In the genomic region with DNA sequence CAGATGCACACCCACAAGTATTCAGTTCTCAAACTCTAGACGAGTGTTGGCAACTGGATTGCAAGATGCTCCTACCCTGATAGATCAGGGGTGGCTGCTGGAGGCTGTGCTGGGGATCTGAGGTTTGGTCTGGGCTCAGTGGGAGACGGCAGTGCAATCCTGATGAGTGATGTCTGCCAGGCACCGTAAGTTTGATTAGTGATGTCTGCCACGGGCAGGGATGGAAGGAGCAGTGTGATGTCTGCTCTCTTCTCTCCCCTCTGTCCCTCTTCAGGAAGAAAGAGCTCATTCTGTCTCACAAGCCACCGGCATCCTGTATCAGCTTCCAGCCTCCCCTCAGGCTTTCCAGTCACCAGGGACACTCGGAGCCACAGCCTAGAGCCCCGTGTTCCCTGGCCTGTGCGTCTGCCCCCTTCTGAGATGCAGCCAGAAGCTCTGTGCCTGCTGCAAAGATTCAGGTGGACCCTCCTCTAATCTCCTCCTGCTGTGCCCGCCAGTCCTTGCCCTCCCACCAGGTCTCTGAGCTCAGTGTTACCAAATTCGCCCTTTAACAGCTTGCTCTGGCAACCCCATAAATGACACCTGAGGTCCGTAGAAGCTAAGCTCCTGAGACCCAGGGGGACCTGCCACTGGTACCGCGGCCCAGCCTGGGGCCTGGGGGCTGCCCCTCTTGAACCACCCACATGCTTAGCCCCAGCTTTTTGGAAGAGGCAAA, we compare ENCODE assay signal across 1 cellular context.
TF ChIP-seq lines count a peak whose summit lies in the region.

No MANE protein-coding gene starts in this region.

TF ChIP-seq in WTC11, 78 proteins besides CTCF, POLR2A, EP300 and RAD21 (continued from another document):
- TF ChIP-seq, protein P1, sequence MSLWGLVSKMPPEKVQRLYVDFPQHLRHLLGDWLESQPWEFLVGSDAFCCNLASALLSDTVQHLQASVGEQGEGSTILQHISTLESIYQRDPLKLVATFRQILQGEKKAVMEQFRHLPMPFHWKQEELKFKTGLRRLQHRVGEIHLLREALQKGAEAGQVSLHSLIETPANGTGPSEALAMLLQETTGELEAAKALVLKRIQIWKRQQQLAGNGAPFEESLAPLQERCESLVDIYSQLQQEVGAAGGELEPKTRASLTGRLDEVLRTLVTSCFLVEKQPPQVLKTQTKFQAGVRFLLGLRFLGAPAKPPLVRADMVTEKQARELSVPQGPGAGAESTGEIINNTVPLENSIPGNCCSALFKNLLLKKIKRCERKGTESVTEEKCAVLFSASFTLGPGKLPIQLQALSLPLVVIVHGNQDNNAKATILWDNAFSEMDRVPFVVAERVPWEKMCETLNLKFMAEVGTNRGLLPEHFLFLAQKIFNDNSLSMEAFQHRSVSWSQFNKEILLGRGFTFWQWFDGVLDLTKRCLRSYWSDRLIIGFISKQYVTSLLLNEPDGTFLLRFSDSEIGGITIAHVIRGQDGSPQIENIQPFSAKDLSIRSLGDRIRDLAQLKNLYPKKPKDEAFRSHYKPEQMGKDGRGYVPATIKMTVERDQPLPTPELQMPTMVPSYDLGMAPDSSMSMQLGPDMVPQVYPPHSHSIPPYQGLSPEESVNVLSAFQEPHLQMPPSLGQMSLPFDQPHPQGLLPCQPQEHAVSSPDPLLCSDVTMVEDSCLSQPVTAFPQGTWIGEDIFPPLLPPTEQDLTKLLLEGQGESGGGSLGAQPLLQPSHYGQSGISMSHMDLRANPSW (CRISPR knock-in tag; conservative IDR thresholded peaks at IDR 0.05; ENCODE audit: low read depth), result no peak
- TF ChIP-seq, protein P2, sequence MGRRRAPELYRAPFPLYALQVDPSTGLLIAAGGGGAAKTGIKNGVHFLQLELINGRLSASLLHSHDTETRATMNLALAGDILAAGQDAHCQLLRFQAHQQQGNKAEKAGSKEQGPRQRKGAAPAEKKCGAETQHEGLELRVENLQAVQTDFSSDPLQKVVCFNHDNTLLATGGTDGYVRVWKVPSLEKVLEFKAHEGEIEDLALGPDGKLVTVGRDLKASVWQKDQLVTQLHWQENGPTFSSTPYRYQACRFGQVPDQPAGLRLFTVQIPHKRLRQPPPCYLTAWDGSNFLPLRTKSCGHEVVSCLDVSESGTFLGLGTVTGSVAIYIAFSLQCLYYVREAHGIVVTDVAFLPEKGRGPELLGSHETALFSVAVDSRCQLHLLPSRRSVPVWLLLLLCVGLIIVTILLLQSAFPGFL (CRISPR knock-in tag; IDR thresholded peaks at IDR 0.05; ENCODE audit: borderline replicate concordance), result no peak
- TF ChIP-seq TP53 (CRISPR knock-in tag; IDR thresholded peaks at IDR 0.05) (no peak), IRF2 (CRISPR knock-in tag; IDR thresholded peaks at IDR 0.05; ENCODE audit: borderline replicate concordance, low read depth) (no peak), ELF4 (CRISPR knock-in tag; IDR thresholded peaks at IDR 0.05; ENCODE audit: low read depth) (no peak)
TF ChIP-seq in WTC11: peak in this region for 0.
